14 cellular contexts compared by ENCODE assay signal in the genomic region with DNA sequence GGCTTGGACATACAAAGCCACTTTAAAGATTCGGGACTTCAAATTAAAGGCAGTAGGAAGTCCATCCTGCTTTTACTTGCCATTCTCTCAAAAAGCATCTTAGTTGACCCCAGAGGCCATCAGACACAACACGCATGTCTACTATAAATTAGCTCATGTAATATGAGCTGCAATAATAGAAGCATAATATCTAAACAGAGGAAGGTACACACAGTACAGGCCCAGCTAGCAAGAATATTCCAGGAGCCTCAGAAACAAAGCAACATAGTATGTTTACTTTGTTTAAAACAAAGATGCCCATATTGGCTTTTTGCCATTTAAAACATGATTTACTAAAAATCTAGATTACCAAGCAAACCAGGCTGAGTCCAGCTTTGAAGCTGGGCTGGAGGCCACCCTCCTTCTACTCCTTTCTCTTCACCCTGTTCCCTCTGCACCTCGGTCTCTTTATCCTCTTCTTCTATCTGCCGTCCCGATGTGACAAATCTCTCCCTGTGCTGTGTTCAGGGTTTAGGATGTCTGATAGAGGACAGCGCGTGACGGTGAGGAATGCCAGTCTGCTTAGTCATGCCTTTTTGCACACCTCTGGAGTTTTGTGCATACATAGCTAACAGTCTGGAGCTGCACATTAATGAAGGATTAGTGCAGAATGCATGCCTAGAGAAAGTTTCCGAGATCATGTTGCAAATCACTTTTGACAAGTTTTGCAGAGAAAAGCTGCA. TPM values are rescaled to one million over a fixed set of nuclear protein-coding genes. Genes with fewer than 3 reads are reported as not detected.
DNase-seq lines count a peak whose midpoint lies in the region; ATAC-seq, FAIRE-seq and TF ChIP-seq lines count a peak whose summit lies in the region.
"Had no signal": no experiment of that assay in that cellular context is flagged by ENCODE, and none has a peak within 500 bp of the region (broad histone marks: within the 10 kb centered on the region; RNA-seq: fewer than 3 reads in every experiment).

No MANE protein-coding gene starts in this region.

- H3F3A ChIP-seq in GM23248 (ENCODE audit: insufficient read depth), result no peaks in the 10 kb centered on the region

- intact Hi-C loops in pancreas (cut with DNase I), result no loop called here
- intact Hi-C loops in ovary (cut with DNase I), result no loop called here

- TF ChIP-seq CTCF in fibroblast of villous mesenchyme (IDR thresholded peaks at IDR 0.05; ENCODE audit: insufficient read depth, low read depth, low read length) (no peak), pancreas (IDR thresholded peaks at IDR 0.05) (no peak), ovary (IDR thresholded peaks at IDR 0.05) (no peak)

- H3K9me3 ChIP-seq in GM23248 (ENCODE audit: low read depth) (no peaks in the 10 kb centered on the region), SJSA1 (replicated peaks) (no peaks in the 10 kb centered on the region), pancreas (no peaks in the 10 kb centered on the region), ovary (no peaks in the 10 kb centered on the region)

- H3K4me2 ChIP-seq in GM23248 (ENCODE audit: unreplicated experiment), result no peak overlapping the region

- H3K79me2 ChIP-seq in GM23248 (ENCODE audit: insufficient read depth), result no peaks in the 10 kb centered on the region

- no peak overlapping the region for H3K9ac ChIP-seq in GM23248

- H3K27me3 ChIP-seq in GM23248 (replicated peaks; ENCODE audit: insufficient read depth) (no peaks in the 10 kb centered on the region), SJSA1 (replicated peaks) (no peaks in the 10 kb centered on the region), pancreas (no peaks in the 10 kb centered on the region), ovary (no peaks in the 10 kb centered on the region)

- in situ Hi-C loops in GM23248 (cut with MboI), result no loop called here

- H4K20me1 ChIP-seq in GM23248 (ENCODE audit: insufficient read depth), result no peaks in the 10 kb centered on the region

- H3K4me1 ChIP-seq in GM23248 (ENCODE audit: insufficient read depth), result peaks cover 6% of the 10 kb centered on the region; the same call in 1 of the 2 replicates
- H3K4me1 ChIP-seq in SJSA1 (replicated peaks), result peaks cover 17% of the 10 kb centered on the region
- peaks cover 0 to 3% (median 0%) of the 10 kb centered on the region in 3 donors for H3K4me1 ChIP-seq in pancreas
- H3K4me1 ChIP-seq in ovary (ENCODE audit: insufficient read depth), result no peaks in the 10 kb centered on the region

- no peaks in the 10 kb centered on the region for H3K9me2 ChIP-seq in GM23248 (ENCODE audit: insufficient read depth)

- 62 to 66% methylated on average over 9 of the region's 9 CpGs for WGBS in GM23248 (ENCODE audit: low coverage in 1 of 2, low lambda C conversion rate in 2 of 2, missing lambda C conversion rate in 2 of 2), 2 experiments
- 57 to 58% methylated on average over 9 of the region's 9 CpGs for WGBS in pancreas, 2 donors
- WGBS in ovary, 3 donors, result 36 to 38% (median 37%) methylated on average over 9 of the region's 9 CpGs

- TF ChIP-seq EP300 in ovary (IDR thresholded peaks at IDR 0.05), result no peak

- ATAC-seq in pancreas (peak in 3 of 4 donors; percentile 32 to 65 (median 37)), GM19324 (IDR thresholded peaks at IDR 0.05; ENCODE audit: low FRiP score, unreplicated experiment) (no peak)

- H2AFZ ChIP-seq in GM23248, result no peak overlapping the region

- H3K27ac ChIP-seq in GM23248, result no peak overlapping the region
- no peak overlapping the region for H3K27ac ChIP-seq in SJSA1
- H3K27ac ChIP-seq in pancreas, result no peak overlapping the region
- H3K27ac ChIP-seq in ovary, result no peak overlapping the region

- DNase-seq in GM23248, result peak; percentile 16
- DNase-seq in SJSA1 (ENCODE audit: low read depth in 1 of 2, low spot score in 2 of 2), result peak; percentile 32 to 50
- peak; percentile 24 for DNase-seq in fibroblast of villous mesenchyme (ENCODE audit: low read depth)
- DNase-seq in pancreas, result no peak
- DNase-seq in activated naive CD4-positive, alpha-beta T cell treated with Interleukin-2 at 50 U/mL for 16 hours, result no peak
- no peak for DNase-seq in activated T-cell treated with anti-CD3 and anti-CD28 coated beads, Interleukin-2, amount 50 U/mL, for 48 hours
- DNase-seq in ovary, result no peak
- DNase-seq: activated effector memory CD4-positive, alpha-beta T cell treated with Interleukin-2 at 50 U/mL for 16 hours; DMS79 treated with DMSO at 0.1 percent for 48 hours; NCI-H526 had no signal

- no peak for FAIRE-seq in pancreas (lab: Jason Lieb, UNC)
- FAIRE-seq: endometrium, TTC549 had no signal

- H3K36me3 ChIP-seq in GM23248 (ENCODE audit: low read depth), result no peaks in the 10 kb centered on the region
- no peaks in the 10 kb centered on the region for H3K36me3 ChIP-seq in SJSA1
- no peaks in the 10 kb centered on the region for H3K36me3 ChIP-seq in pancreas
- no peaks in the 10 kb centered on the region for H3K36me3 ChIP-seq in ovary

- no peak for TF ChIP-seq POLR2A in ovary (IDR thresholded peaks at IDR 0.05)

- no peak overlapping the region for H3K4me3 ChIP-seq in GM23248
- H3K4me3 ChIP-seq in SJSA1, result no peak overlapping the region
- H3K4me3 ChIP-seq in fibroblast of villous mesenchyme (ENCODE audit: low read depth, low read length), result no peak overlapping the region
- H3K4me3 ChIP-seq in pancreas, result no peak overlapping the region
- H3K4me3 ChIP-seq in ovary, result no peak overlapping the region

RNA-seq across cellular contexts. Expression of gene DTNA, which starts 28.2 kb away (rescaled TPM):
- 4.2 and 14.5 TPM in 2 replicates for total RNA-seq in GM23248 (2014; rRNA removed; shearing (Covaris generic))
- 5.5 and 6.2 TPM in 2 replicates for polyA plus RNA-seq in GM23248 (2016; fragmentation: Nextera tagmentation; extraction: Ambion mirVana)
- 1.6 and 5.8 TPM in 2 replicates for total RNA-seq in SJSA1 (2014; rRNA removed; shearing (Covaris generic))
- total RNA-seq in fibroblast of villous mesenchyme, result 6.8 and 18.1 TPM in 2 replicates
- 10 to 100 TPM; 24.7 to 37.5 (median 26.9) TPM for total RNA-seq in pancreas
- polyA plus RNA-seq in pancreas, result 10 to 100 TPM; 15.3 to 17.2 TPM
- total RNA-seq in ovary, result 10 to 100 TPM in 5 of 7 donors, 1 to 10 TPM in 2; 4.3 to 34.2 (median 18.4) TPM
- polyA plus RNA-seq in ovary, result 10 to 100 TPM in 1 of 2 donors, 1 to 10 TPM in 1; 8.3 to 30.4 TPM
- polyA plus RNA-seq: IgD-negative memory B cell had no signal

Comparison
In these comparisons a context has a peak if more than half of its experiments do, and no peak if none do; other contexts are left out.
1. DNase-seq: peak in GM23248 (single experiment), SJSA1 (2 of 2) and fibroblast of villous mesenchyme (single experiment); none in pancreas (0 of 6), activated naive CD4-positive, alpha-beta T cell treated with Interleukin-2 at 50 U/mL for 16 hours (single experiment), activated T-cell treated with anti-CD3 and anti-CD28 coated beads, Interleukin-2, amount 50 U/mL, for 48 hours (0 of 2) and ovary (0 of 5).